In genomic region chr9:136438909-136439549, GRCh38 we compare ENCODE assay signal across 8 cellular contexts. TPM values are rescaled to one million over a fixed set of nuclear protein-coding genes. Genes with fewer than 3 reads are reported as not detected.
DNase-seq lines count a peak whose midpoint lies in the region; ATAC-seq and TF ChIP-seq lines count a peak whose summit lies in the region.

No MANE protein-coding gene starts in this region.

- DNase-seq in GM13977 (ENCODE audit: low spot score) (peak; percentile 91), NCI-H226 (peak; percentile 25), fibroblast of the aortic adventitia (ENCODE audit: low read depth) (peak; percentile 15), ovary (peak in 3 of 5 donors; percentile 43 to 56 (median 50)), upper lobe of right lung (peak; percentile 77), NCI-H1105 (lab: John Stamatoyannopoulos, UW) (no peak)
- DNase-seq in activated T-cell treated with anti-CD3 and anti-CD28 coated beads, Interleukin-2, amount 50 U/mL, for 48 hours = peak; percentile 76 to 80

- peaks cover 0 to 73% of the 10 kb centered on the region in 2 experiments; a peak in 2 of 3 replicates for H3K36me3 ChIP-seq in HEK293 (ENCODE audit: control insufficient read depth in 2 of 2, insufficient read depth in 1 of 2, low read length in 2 of 2)
- no peaks in the 10 kb centered on the region for H3K36me3 ChIP-seq in ovary
- H3K36me3 ChIP-seq in upper lobe of right lung = peaks cover 38% of the 10 kb centered on the region

- intact Hi-C loops in ovary (cut with DNase I) = no loop called here
- intact Hi-C loops in upper lobe of right lung (cut with DNase I) = no loop called here

- in situ Hi-C loops in GM13977 (cut with MboI; ENCODE audit: low pct_unique_long_range_greater_than_20kb, low sequenced_read_pairs, unreplicated experiment) = no loop called here

- H3K27ac ChIP-seq in HEK293 (ENCODE audit: extremely low read depth, low read depth, low read length) = peak overlapping the region; percentile 89; the same call in 1 of the 2 replicates
- H3K27ac ChIP-seq in ovary = peak overlapping the region; percentile 7 to 58
- H3K27ac ChIP-seq in upper lobe of right lung = peak overlapping the region; percentile 70

- CTCF ChIA-PET in HEK293 (lab: Yijun Ruan, JAX) = interaction anchor here (0.6 to 3.9 kb wide), 6 partner anchors 27 to 195 kb away, joined by 3 to 17 read pairs (median 5); no protein-coding TSS in a partner anchor

- H3K4me1 ChIP-seq in HEK293 (ENCODE audit: control insufficient read depth, insufficient read depth, low read length) (0 out of 2 replicates have a peak, but pooled peaks cover 2% of the 10 kb centered on the region), ovary (ENCODE audit: insufficient read depth) (peaks cover 13% of the 10 kb centered on the region), upper lobe of right lung (peaks cover 21% of the 10 kb centered on the region)

- H3K4me3 ChIP-seq in HEK293 (ENCODE audit: low read depth, low read length) (peak overlapping the region; percentile 81), fibroblast of the aortic adventitia (ENCODE audit: low read depth, low read length) (peak overlapping the region; percentile 79), ovary (peak overlapping the region; percentile 89), upper lobe of right lung (peak overlapping the region; percentile 69)

- 0 to 2% (median 0%) methylated on average over 10 to 66 of the region's 66 CpGs for WGBS in ovary, 3 donors

- H3K27me3 ChIP-seq in ovary (no peaks in the 10 kb centered on the region), upper lobe of right lung (no peaks in the 10 kb centered on the region)

- no peak for TF ChIP-seq POLR2A in ovary (IDR thresholded peaks at IDR 0.05)

- peak; percentile 35 for ATAC-seq in upper lobe of right lung

- H3K9me3 ChIP-seq in HEK293 (ENCODE audit: control insufficient read depth, insufficient read depth, low read depth, low read length) (no peaks in the 10 kb centered on the region), ovary (no peaks in the 10 kb centered on the region), upper lobe of right lung (no peaks in the 10 kb centered on the region)

- POLR2A ChIA-PET in HEK293 (lab: Yijun Ruan, JAX) = interaction anchor here (0.8 to 1.7 kb wide), 5 partner anchors 14 to 76 kb away, joined by 3 to 6 read pairs (median 3); no protein-coding TSS in a partner anchor

- no peak for TF ChIP-seq CTCF in GM13977 (IDR thresholded peaks at IDR 0.05; ENCODE audit: extremely low read depth, insufficient read depth, missing control alignments)
- TF ChIP-seq CTCF in HEK293 (tag by site-specific recombination; IDR thresholded peaks at IDR 0.05) = no peak
- no peak for TF ChIP-seq CTCF in fibroblast of the aortic adventitia (IDR thresholded peaks at IDR 0.05; ENCODE audit: insufficient read depth, low read length)
- TF ChIP-seq CTCF in ovary (IDR thresholded peaks at IDR 0.05) = no peak
- no peak for TF ChIP-seq CTCF in upper lobe of right lung (IDR thresholded peaks at IDR 0.05)

- TF ChIP-seq EP300 in ovary (IDR thresholded peaks at IDR 0.05) = no peak

TF ChIP-seq in HEK293, 187 proteins besides CTCF, POLR2A, EP300 and RAD21 (continues in another document):
- TF ChIP-seq SCRT2 (tag by site-specific recombination; IDR thresholded peaks at IDR 0.05) (no peak), ZNF571 (tag by site-specific recombination; IDR thresholded peaks at IDR 0.05) (no peak), ZNF624 (tag by site-specific recombination; IDR thresholded peaks at IDR 0.05) (no peak), ZNF335 (tag by site-specific recombination; conservative IDR thresholded peaks at IDR 0.05) (peak; percentile 95), KLF9 (tag by site-specific recombination; IDR thresholded peaks at IDR 0.05; ENCODE audit: low read depth) (peak; percentile 65), ZBTB20 (tag by site-specific recombination; IDR thresholded peaks at IDR 0.05) (peak; percentile 80), GLI4 (tag by site-specific recombination; IDR thresholded peaks at IDR 0.05) (no peak), SP3 (tag by site-specific recombination; IDR thresholded peaks at IDR 0.05) (peak; percentile 49; the same call in 1 of the 2 replicates), PBX3 (CRISPR knock-in tag; IDR thresholded peaks at IDR 0.05) (no peak), ZFP37 (tag by site-specific recombination; IDR thresholded peaks at IDR 0.05) (no peak), ZNF311 (tag by site-specific recombination; IDR thresholded peaks at IDR 0.05; ENCODE audit: borderline replicate concordance) (no peak), ZNF366 (tag by site-specific recombination; conservative IDR thresholded peaks at IDR 0.05) (no peak), PATZ1 (tag by site-specific recombination; IDR thresholded peaks at IDR 0.05) (peak; percentile 69), ZSCAN5A (tag by site-specific recombination; IDR thresholded peaks at IDR 0.05) (no peak), ZNF529 (tag by site-specific recombination; IDR thresholded peaks at IDR 0.05; ENCODE audit: insufficient replicate concordance) (no peak), ZFHX2 (tag by site-specific recombination; conservative IDR thresholded peaks at IDR 0.05) (peak; percentile 39), ZNF423 (tag by site-specific recombination; IDR thresholded peaks at IDR 0.05) (peak; percentile 39; the same call in 1 of the 2 replicates), ZNF792 (tag by site-specific recombination; IDR thresholded peaks at IDR 0.05) (no peak), ZNF19 (tag by site-specific recombination; IDR thresholded peaks at IDR 0.05; ENCODE audit: low read depth) (no peak), ZSCAN30 (tag by site-specific recombination; IDR thresholded peaks at IDR 0.05) (no peak), GLIS1 (tag by site-specific recombination; IDR thresholded peaks at IDR 0.05) (peak; percentile 89)

RNA-seq across cellular contexts. Expression of gene INPP5E, which starts 0.6 kb away (rescaled TPM):
- total RNA-seq in fibroblast of the aortic adventitia (ENCODE audit: low replicate concordance) (11.9 and 12.5 TPM in 2 replicates), ovary (10 to 100 TPM; 11.0 to 18.5 (median 15.4) TPM), upper lobe of right lung (13.0 TPM)
- 1 to 10 TPM; 3.4 to 9.7 TPM for polyA plus RNA-seq in ovary

RNA-seq across cellular contexts. Expression of gene PMPCA, which starts 28.6 kb away (rescaled TPM):
- 36.7 and 48.4 TPM in 2 replicates for total RNA-seq in fibroblast of the aortic adventitia (ENCODE audit: low replicate concordance)
- 10 to 100 TPM; 18.7 to 46.0 (median 40.1) TPM for total RNA-seq in ovary
- 10 to 100 TPM; 39.6 to 82.4 TPM for polyA plus RNA-seq in ovary
- total RNA-seq in upper lobe of right lung = 41.9 TPM

RNA-seq across cellular contexts. Expression of gene ENTR1, which starts 28.6 kb away (rescaled TPM):
- total RNA-seq in fibroblast of the aortic adventitia (ENCODE audit: low replicate concordance) (20.5 and 36.3 TPM in 2 replicates), ovary (10 to 100 TPM; 21.3 to 52.5 (median 28.9) TPM), upper lobe of right lung (36.4 TPM)
- polyA plus RNA-seq in ovary = 10 to 100 TPM; 19.3 to 24.5 TPM

RNA-seq across cellular contexts. Expression of gene SNAPC4, which starts 39.1 kb away (rescaled TPM):
- total RNA-seq in fibroblast of the aortic adventitia (ENCODE audit: low replicate concordance) = 12.1 and 17.7 TPM in 2 replicates
- total RNA-seq in ovary = 1 to 10 TPM; 5.4 to 9.6 (median 8.9) TPM
- polyA plus RNA-seq in ovary = 1 to 10 TPM; 3.7 to 7.3 TPM
- 7.2 TPM for total RNA-seq in upper lobe of right lung

RNA-seq across cellular contexts. Expression of gene SEC16A, which starts 43.8 kb away (rescaled TPM):
- total RNA-seq in fibroblast of the aortic adventitia (ENCODE audit: low replicate concordance) (23.8 and 39.4 TPM in 2 replicates), ovary (10 to 100 TPM; 30.0 to 61.4 (median 50.2) TPM), upper lobe of right lung (63.7 TPM)
- 10 to 100 TPM; 27.6 to 37.2 TPM for polyA plus RNA-seq in ovary

Comparison
In these comparisons a context has a peak if more than half of its experiments do, and no peak if none do; other contexts are left out.
1. H3K27ac ChIP-seq: peak in every context shown above with its lines; median percentile 89 in HEK293; 70 in upper lobe of right lung; 32 in ovary.